ENCODE assay signal across 22 cellular contexts in the genomic region with DNA sequence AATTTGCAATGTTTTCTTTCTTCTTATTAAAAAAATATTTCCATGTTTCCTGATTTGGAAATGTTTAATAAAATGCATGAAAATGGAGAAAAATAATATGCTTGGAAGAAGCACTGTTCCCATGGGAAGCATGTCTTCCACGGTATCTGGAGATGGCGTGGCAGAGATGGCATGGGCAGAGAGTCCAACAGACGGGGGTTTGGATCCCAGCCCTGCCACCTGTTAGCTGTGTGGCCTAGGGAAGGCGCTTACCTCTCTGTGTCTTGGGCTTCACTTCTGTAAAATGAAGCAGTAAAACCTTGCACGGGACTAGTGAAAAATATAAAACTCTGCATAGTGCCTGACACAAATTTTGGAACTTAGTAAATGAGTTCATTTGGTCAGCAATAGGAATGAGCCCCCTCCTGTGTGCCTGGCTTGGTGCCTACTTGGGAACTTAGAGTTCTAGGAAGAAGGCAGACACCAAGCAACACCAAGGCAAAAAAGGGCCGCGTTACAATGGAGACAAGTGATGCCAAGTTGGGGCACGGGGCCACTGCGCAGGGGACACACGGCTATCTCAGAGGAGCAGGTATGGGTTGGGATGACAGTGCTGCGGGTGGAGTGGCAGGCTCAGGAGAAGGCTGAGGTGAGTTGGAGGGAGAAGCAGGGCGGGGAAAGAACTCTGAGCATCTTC.
DNase-seq lines count a peak whose midpoint lies in the region; ATAC-seq, FAIRE-seq and TF ChIP-seq lines count a peak whose summit lies in the region.
"Had no signal": no experiment of that assay in that cellular context is flagged by ENCODE, and none has a peak within 500 bp of the region (broad histone marks: within the 10 kb centered on the region; RNA-seq: fewer than 3 reads in every experiment).

No MANE protein-coding gene starts in this region.

- H3K9me3 ChIP-seq in BLaER1: 0 out of 2 replicates have a peak, but pooled peaks cover 3% of the 10 kb centered on the region
- H3K9me3 ChIP-seq in kidney (ENCODE audit: control insufficient read depth in 1 of 2, low read length in 2 of 2): peaks cover 0 to 2% of the 10 kb centered on the region in 2 donors
- H3K9me3 ChIP-seq: SJCRH30 had no signal

- ATAC-seq in HG02610 (IDR thresholded peaks at IDR 0.05; ENCODE audit: unreplicated experiment): no peak
- ATAC-seq: GM23338 had no signal

- H3K36me3 ChIP-seq in BLaER1 (no peaks in the 10 kb centered on the region), kidney (ENCODE audit: control insufficient read depth in 1 of 2, insufficient read depth in 2 of 2, low read length in 2 of 2) (no peaks in the 10 kb centered on the region)

- H3K9ac ChIP-seq in BLaER1: no peak overlapping the region
- H3K9ac ChIP-seq in kidney (ENCODE audit: low read length in 2 of 2): no peak overlapping the region

- FAIRE-seq in kidney (lab: Jason Lieb, UNC): no peak
- FAIRE-seq: RCC 7860 had no signal

- no peak overlapping the region for H3K27ac ChIP-seq in BLaER1
- no peak overlapping the region for H3K27ac ChIP-seq in kidney (ENCODE audit: low read depth in 2 of 2, low read length in 2 of 2)
- H3K27ac ChIP-seq: SJCRH30 had no signal

- TF ChIP-seq CTCF in kidney (IDR thresholded peaks at IDR 0.05; ENCODE audit: borderline replicate concordance, extremely low read depth, insufficient read depth): no peak

- H4K20me1 ChIP-seq in BLaER1: no peaks in the 10 kb centered on the region

- peaks cover 4% of the 10 kb centered on the region for H3K9me3 Mint-ChIP-seq in T-helper 2 cell treated with Interferon-gamma antibody and Interleukin-4, amounts not matched to agents 5 μg/mL and 100 μg/mL, for 36 hours
- H3K9me3 Mint-ChIP-seq in activated T-helper 2 cell treated with anti-CD3 and anti-CD28 coated beads, Interferon-gamma antibody, Interleukin-2, Interleukin-4, amounts not matched to agents 10 μg/mL and 5 μg/mL and 100 μg/mL, durations not matched to agents 14 hours and 24 hours and 36 hours: peaks cover 4% of the 10 kb centered on the region
- H3K9me3 Mint-ChIP-seq: memory B cell; stimulated activated naive CD8-positive, alpha-beta T cell treated with anti-CD3 and anti-CD28 coated beads, Interleukin-15, amount 100 ng/mL, for 72 hours had no signal

- DNase-seq in T-helper 2 cell treated with Interferon-gamma antibody and Interleukin-4, amounts not matched to agents 5 μg/mL and 100 μg/mL, for 36 hours (ENCODE audit: low spot score): no peak
- DNase-seq in T-helper 2 cell (no peak), kidney (peak; percentile 52), iPS-NIHi7 (ENCODE audit: extremely low spot score) (no peak), nucleus accumbens (lab: John Stamatoyannopoulos, UW) (no peak)
- DNase-seq in activated T-helper 2 cell treated with anti-CD3 and anti-CD28 coated beads, Interferon-gamma antibody, Interleukin-2, Interleukin-4, amounts not matched to agents 10 μg/mL and 5 μg/mL and 100 μg/mL, durations not matched to agents 14 hours and 24 hours and 36 hours (ENCODE audit: low spot score): no peak
- DNase-seq: 8988T; activated CD4-positive, CD25-positive, alpha-beta regulatory T cell treated with anti-CD3 and anti-CD28 coated beads, Interleukin-2, amount 50 U/mL, for 72 hours; effector CD4-positive, alpha-beta T cell; Karpas-422; left cardiac atrium; NCI-H1436 treated with DMSO at 0.1 percent for 48 hours; NCI-H345; NCI-H748 treated with DMSO at 0.1 percent for 48 hours; occipital lobe; SJCRH30 had no signal

- peaks cover 8% of the 10 kb centered on the region for H3K27me3 Mint-ChIP-seq in T-helper 2 cell treated with Interferon-gamma antibody and Interleukin-4, amounts not matched to agents 5 μg/mL and 100 μg/mL, for 36 hours (ENCODE audit: low read depth)
- H3K27me3 Mint-ChIP-seq in activated T-helper 2 cell treated with anti-CD3 and anti-CD28 coated beads, Interferon-gamma antibody, Interleukin-2, Interleukin-4, amounts not matched to agents 10 μg/mL and 5 μg/mL and 100 μg/mL, durations not matched to agents 14 hours and 24 hours and 36 hours (ENCODE audit: low read depth): no peaks in the 10 kb centered on the region

- H3K4me1 ChIP-seq in BLaER1 (peaks cover 63% of the 10 kb centered on the region), kidney (ENCODE audit: control insufficient read depth in 1 of 2, insufficient read depth in 1 of 2, low read depth in 1 of 2, low read length in 2 of 2) (peaks cover 0 to 8% of the 10 kb centered on the region in 2 donors)

- peak overlapping the region; percentile 89 for H3K4me2 ChIP-seq in BLaER1
- H3K4me2 ChIP-seq: GM23338 had no signal

- H3K27me3 ChIP-seq in BLaER1: no peaks in the 10 kb centered on the region
- H3K27me3 ChIP-seq: SJCRH30 had no signal

- intact Hi-C loops in activated T-helper 2 cell treated with anti-CD3 and anti-CD28 coated beads, Interferon-gamma antibody, Interleukin-2, Interleukin-4, amounts not matched to agents 10 μg/mL and 5 μg/mL and 100 μg/mL, durations not matched to agents 14 hours and 24 hours and 36 hours (cut with micrococcal nuclease): loop anchor here (1.0 to 10.0 kb wide), 6 partner anchors 9 to 189 kb away; a partner anchor contains a TSS
- intact Hi-C loops in kidney (cut with DNase I): no loop called here

- peaks cover 2% of the 10 kb centered on the region for H3K36me3 Mint-ChIP-seq in T-helper 2 cell treated with Interferon-gamma antibody and Interleukin-4, amounts not matched to agents 5 μg/mL and 100 μg/mL, for 36 hours (ENCODE audit: low read depth)
- H3K36me3 Mint-ChIP-seq in activated T-helper 2 cell treated with anti-CD3 and anti-CD28 coated beads, Interferon-gamma antibody, Interleukin-2, Interleukin-4, amounts not matched to agents 10 μg/mL and 5 μg/mL and 100 μg/mL, durations not matched to agents 14 hours and 24 hours and 36 hours (ENCODE audit: low read depth): no peaks in the 10 kb centered on the region
- H3K36me3 Mint-ChIP-seq: memory B cell had no signal

- peaks cover 59% of the 10 kb centered on the region for H3K4me1 Mint-ChIP-seq in T-helper 2 cell treated with Interferon-gamma antibody and Interleukin-4, amounts not matched to agents 5 μg/mL and 100 μg/mL, for 36 hours (ENCODE audit: low read depth)
- peaks cover 64% of the 10 kb centered on the region for H3K4me1 Mint-ChIP-seq in activated T-helper 2 cell treated with anti-CD3 and anti-CD28 coated beads, Interferon-gamma antibody, Interleukin-2, Interleukin-4, amounts not matched to agents 10 μg/mL and 5 μg/mL and 100 μg/mL, durations not matched to agents 14 hours and 24 hours and 36 hours (ENCODE audit: low read depth)

- peak overlapping the region; percentile 61 for H3K4me3 Mint-ChIP-seq in T-helper 2 cell treated with Interferon-gamma antibody and Interleukin-4, amounts not matched to agents 5 μg/mL and 100 μg/mL, for 36 hours
- peak overlapping the region; percentile 15 for H3K4me3 Mint-ChIP-seq in activated T-helper 2 cell treated with anti-CD3 and anti-CD28 coated beads, Interferon-gamma antibody, Interleukin-2, Interleukin-4, amounts not matched to agents 10 μg/mL and 5 μg/mL and 100 μg/mL, durations not matched to agents 14 hours and 24 hours and 36 hours (ENCODE audit: low read depth)
- H3K4me3 Mint-ChIP-seq: GM23338, memory B cell had no signal

- H3K27ac Mint-ChIP-seq in T-helper 2 cell treated with Interferon-gamma antibody and Interleukin-4, amounts not matched to agents 5 μg/mL and 100 μg/mL, for 36 hours: no peak overlapping the region
- peak overlapping the region; percentile 6 for H3K27ac Mint-ChIP-seq in activated T-helper 2 cell treated with anti-CD3 and anti-CD28 coated beads, Interferon-gamma antibody, Interleukin-2, Interleukin-4, amounts not matched to agents 10 μg/mL and 5 μg/mL and 100 μg/mL, durations not matched to agents 14 hours and 24 hours and 36 hours
- H3K27ac Mint-ChIP-seq: GM23338, memory B cell had no signal

- H3K4me3 ChIP-seq in BLaER1: no peak overlapping the region
- H3K4me3 ChIP-seq in kidney (ENCODE audit: low read length in 2 of 2): no peak overlapping the region
- H3K4me3 ChIP-seq: GM23338, SJCRH30 had no signal
